In genomic region chr11:44940835-44941234, GRCh38 we compare ENCODE assay signal across 14 cellular contexts. TPM values are rescaled to one million over a fixed set of nuclear protein-coding genes. Genes with fewer than 3 reads are reported as not detected.
DNase-seq lines count a peak whose midpoint lies in the region; ATAC-seq and TF ChIP-seq lines count a peak whose summit lies in the region.
"Had no signal": no experiment of that assay in that cellular context is flagged by ENCODE, and none has a peak within 500 bp of the region (broad histone marks: within the 10 kb centered on the region; RNA-seq: fewer than 3 reads in every experiment).

No MANE protein-coding gene starts in this region.

- CTCF ChIA-PET in activated B cell treated with CpG ODN at 0.5 μM for 24 hours (lab: Charles Lee), result interaction anchor here (0.7 to 24.5 kb wide), 9 partner anchors 10 to 391 kb away, joined by 3 to 1010 read pairs (median 3); partner anchors contain the start of gene TP53I11

- H3K9me3 ChIP-seq in left ventricle myocardium inferior (replicated peaks) (no peaks in the 10 kb centered on the region), colonic mucosa (no peaks in the 10 kb centered on the region)

- H3K27ac ChIP-seq in left ventricle myocardium inferior (replicated peaks), result peak overlapping the region; percentile 80
- H3K27ac ChIP-seq in colonic mucosa, result no peak overlapping the region

- H3K4me3 ChIP-seq in left ventricle myocardium inferior (peak overlapping the region; percentile 33), colonic mucosa (no peak overlapping the region)

- no peak overlapping the region for H3K9ac ChIP-seq in colonic mucosa (ENCODE audit: low read depth in 2 of 2, low read length in 2 of 2)

- DNase-seq in left ventricle myocardium inferior (no peak), cardiac septum (ENCODE audit: low spot score) (no peak), activated B cell treated with CpG ODN at 0.5 μM for 24 hours (no peak), glutamatergic neuron (no peak), colonic mucosa (no peak), NCI-H146 treated with DMSO at 0.1 percent for 48 hours (lab: John Stamatoyannopoulos, UW; ENCODE audit: unreplicated experiment) (no peak), MV-4-11 (lab: John Stamatoyannopoulos, UW) (no peak)
- DNase-seq: GOT3, KBM-7, NCI-H1105 treated with DMSO at 0.1 percent for 48 hours, NCI-H1694 treated with DMSO at 0.1 percent for 48 hours, NCI-H2107, NCI-H2227 treated with DMSO at 0.1 percent for 48 hours had no signal

- peak overlapping the region; percentile 35 for H3K27ac Mint-ChIP-seq in activated B cell treated with CpG ODN at 0.5 μM for 24 hours
- peak overlapping the region; percentile 92 for H3K27ac Mint-ChIP-seq in glutamatergic neuron (ENCODE audit: unreplicated experiment)
- H3K27ac Mint-ChIP-seq in stimulated activated memory B cell treated with anti-CD40 and anti-IgM and Interleukin-4, amounts not matched to agents 10 μg/mL and 1 μg/mL and 100 μg/mL, for 72 hours, result peak overlapping the region; percentile 93

- H3K36me3 Mint-ChIP-seq in activated B cell treated with CpG ODN at 0.5 μM for 24 hours (ENCODE audit: low read depth), result peaks cover 29% of the 10 kb centered on the region
- peaks cover 4% of the 10 kb centered on the region for H3K36me3 Mint-ChIP-seq in glutamatergic neuron (ENCODE audit: unreplicated experiment)
- peaks cover 44% of the 10 kb centered on the region for H3K36me3 Mint-ChIP-seq in stimulated activated memory B cell treated with anti-CD40 and anti-IgM and Interleukin-4, amounts not matched to agents 10 μg/mL and 1 μg/mL and 100 μg/mL, for 72 hours

- H3K9me3 Mint-ChIP-seq in activated B cell treated with CpG ODN at 0.5 μM for 24 hours, result no peaks in the 10 kb centered on the region
- H3K9me3 Mint-ChIP-seq in glutamatergic neuron (ENCODE audit: unreplicated experiment), result peaks cover 12% of the 10 kb centered on the region
- no peaks in the 10 kb centered on the region for H3K9me3 Mint-ChIP-seq in stimulated activated memory B cell treated with anti-CD40 and anti-IgM and Interleukin-4, amounts not matched to agents 10 μg/mL and 1 μg/mL and 100 μg/mL, for 72 hours

- ATAC-seq in activated B cell treated with CpG ODN at 0.5 μM for 24 hours (ENCODE audit: low read depth), result no peak
- ATAC-seq in stimulated activated memory B cell treated with anti-CD40 and anti-IgM and Interleukin-4, amounts not matched to agents 10 μg/mL and 1 μg/mL and 100 μg/mL, for 72 hours, result no peak

- H3K27me3 Mint-ChIP-seq in activated B cell treated with CpG ODN at 0.5 μM for 24 hours, result no peaks in the 10 kb centered on the region
- peaks cover 19% of the 10 kb centered on the region for H3K27me3 Mint-ChIP-seq in glutamatergic neuron (ENCODE audit: unreplicated experiment)
- H3K27me3 Mint-ChIP-seq in stimulated activated memory B cell treated with anti-CD40 and anti-IgM and Interleukin-4, amounts not matched to agents 10 μg/mL and 1 μg/mL and 100 μg/mL, for 72 hours, result no peaks in the 10 kb centered on the region

- H3K27me3 ChIP-seq in left ventricle myocardium inferior (ENCODE audit: low read depth) (no peaks in the 10 kb centered on the region), colonic mucosa (no peaks in the 10 kb centered on the region)

- peaks cover 95% of the 10 kb centered on the region for H3K4me1 ChIP-seq in left ventricle myocardium inferior
- peaks cover 18% of the 10 kb centered on the region for H3K4me1 ChIP-seq in colonic mucosa

- intact Hi-C loops in left ventricle myocardium inferior (cut with micrococcal nuclease), result no loop called here
- intact Hi-C loops in cardiac septum (cut with DNase I), result no loop called here
- intact Hi-C loops in activated B cell treated with CpG ODN at 0.5 μM for 24 hours (cut with micrococcal nuclease), result loop anchor here (5.0 to 10.0 kb wide), 3 partner anchors 36 to 1764 kb away; partner anchors contain the start of genes ARHGAP1, SLC35C1 and ZNF408
- intact Hi-C loops in colonic mucosa (cut with DNase I), result no loop called here

- H3K4me3 Mint-ChIP-seq in activated B cell treated with CpG ODN at 0.5 μM for 24 hours, result peak overlapping the region; percentile 16
- peak overlapping the region; percentile 77 for H3K4me3 Mint-ChIP-seq in glutamatergic neuron (ENCODE audit: unreplicated experiment)
- H3K4me3 Mint-ChIP-seq in stimulated activated memory B cell treated with anti-CD40 and anti-IgM and Interleukin-4, amounts not matched to agents 10 μg/mL and 1 μg/mL and 100 μg/mL, for 72 hours, result no peak overlapping the region

- H3K4me1 Mint-ChIP-seq in activated B cell treated with CpG ODN at 0.5 μM for 24 hours (peaks cover 70% of the 10 kb centered on the region), glutamatergic neuron (ENCODE audit: low read depth, unreplicated experiment) (peaks cover 72% of the 10 kb centered on the region)
- peaks cover 73% of the 10 kb centered on the region for H3K4me1 Mint-ChIP-seq in stimulated activated memory B cell treated with anti-CD40 and anti-IgM and Interleukin-4, amounts not matched to agents 10 μg/mL and 1 μg/mL and 100 μg/mL, for 72 hours

- H3K36me3 ChIP-seq in left ventricle myocardium inferior, result peaks cover 4% of the 10 kb centered on the region
- no peaks in the 10 kb centered on the region for H3K36me3 ChIP-seq in colonic mucosa

- POLR2A ChIA-PET in activated B cell treated with CpG ODN at 0.5 μM for 24 hours (lab: Charles Lee), result interaction anchor here (0.9 to 1.7 kb wide), 3 partner anchors 9 to 162 kb away, joined by 3 to 8 read pairs (median 6); partner anchors contain the start of gene TP53I11

- TF ChIP-seq CTCF in left ventricle myocardium inferior (IDR thresholded peaks at IDR 0.05; ENCODE audit: borderline replicate concordance), result no peak
- no peak for TF ChIP-seq CTCF in activated B cell treated with CpG ODN at 0.5 μM for 24 hours (IDR thresholded peaks at IDR 0.05)
- no peak for TF ChIP-seq CTCF in glutamatergic neuron (IDR thresholded peaks at IDR 0.05; ENCODE audit: partially characterized antibody, unreplicated experiment)
- TF ChIP-seq CTCF in colonic mucosa (IDR thresholded peaks at IDR 0.05), result no peak

RNA-seq across cellular contexts. Expression of gene TP53I11, which starts 9.8 kb away (rescaled TPM):
- total RNA-seq in left ventricle myocardium inferior (39.4 TPM), cardiac septum (38.4 TPM), activated B cell treated with CpG ODN at 0.5 μM for 24 hours (145 and 175 TPM in 2 replicates), glutamatergic neuron (ENCODE audit: unreplicated experiment) (420 TPM), colonic mucosa (100 to 1,000 TPM; 103 to 158 TPM)

Comparison
In these comparisons a context has a peak if more than half of its experiments do, and no peak if none do; other contexts are left out.
1. H3K27ac Mint-ChIP-seq: peak in every context shown above with its lines; median percentile 93 in stimulated activated memory B cell treated with anti-CD40 and anti-IgM and Interleukin-4, amounts not matched to agents 10 μg/mL and 1 μg/mL and 100 μg/mL, for 72 hours; 92 in glutamatergic neuron; 35 in activated B cell treated with CpG ODN at 0.5 μM for 24 hours.